ENCODE assay signal across 19 cellular contexts in the genomic region with DNA sequence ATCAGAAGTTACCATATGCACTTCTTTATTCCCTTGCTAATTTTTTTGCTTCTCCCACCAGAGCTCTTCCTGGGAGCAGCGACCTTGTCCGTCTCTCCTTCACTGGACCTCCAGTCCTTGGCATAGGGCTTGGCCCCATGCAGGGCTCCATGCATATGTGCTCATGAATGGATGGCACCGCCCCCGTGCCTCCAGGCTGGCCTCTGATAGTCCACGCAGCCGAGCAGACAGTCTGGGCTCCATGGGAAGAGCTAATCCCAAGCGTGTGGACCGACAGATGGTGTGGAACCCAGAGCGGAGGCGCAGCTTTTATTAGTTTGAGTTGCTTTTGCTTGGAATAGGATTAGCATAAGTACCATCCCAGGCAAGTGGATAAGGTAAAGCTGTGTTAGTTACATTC. TPM values are rescaled to one million over a fixed set of nuclear protein-coding genes. Genes with fewer than 3 reads are reported as not detected.
DNase-seq lines count a peak whose midpoint lies in the region; ATAC-seq and TF ChIP-seq lines count a peak whose summit lies in the region.
"Had no signal": no experiment of that assay in that cellular context is flagged by ENCODE, and none has a peak within 500 bp of the region (broad histone marks: within the 10 kb centered on the region; RNA-seq: fewer than 3 reads in every experiment).

No MANE protein-coding gene starts in this region.

- TF ChIP-seq CTCF in glutamatergic neuron (IDR thresholded peaks at IDR 0.05; ENCODE audit: partially characterized antibody, unreplicated experiment): no peak

- intact Hi-C loops in Right ventricle myocardium inferior (cut with DNase I): no loop called here

- no peak overlapping the region for H2BK120ac ChIP-seq in mesenchymal stem cell (ENCODE audit: low read depth, low read length)

- no peak overlapping the region for H4K91ac ChIP-seq in mesenchymal stem cell (ENCODE audit: low read length)

- no peak overlapping the region for H4K8ac ChIP-seq in mesenchymal stem cell (ENCODE audit: low read length)

- no peaks in the 10 kb centered on the region for H3K9me3 ChIP-seq in mesenchymal stem cell (ENCODE audit: control insufficient read depth, low read length)
- H3K9me3 ChIP-seq: SJCRH30 had no signal

- no peak overlapping the region for H3K4me3 Mint-ChIP-seq in activated naive CD8-positive, alpha-beta T cell treated with anti-CD3 and anti-CD28 coated beads, Interleukin-2, amount 10 ng/mL, durations not matched to agents 7 days and 5 days
- no peak overlapping the region for H3K4me3 Mint-ChIP-seq in activated naive CD8-positive, alpha-beta T cell treated with anti-CD3 and anti-CD28 coated beads for 36 hours
- H3K4me3 Mint-ChIP-seq in glutamatergic neuron (ENCODE audit: unreplicated experiment): peak overlapping the region; percentile 9

- no peak overlapping the region for H2BK15ac ChIP-seq in mesenchymal stem cell (ENCODE audit: low read depth, poor library complexity, severe bottlenecking)

- no peak overlapping the region for H3K4me2 ChIP-seq in mesenchymal stem cell (ENCODE audit: low read length, poor library complexity, severe bottlenecking)

- H3K27me3 Mint-ChIP-seq in activated naive CD8-positive, alpha-beta T cell treated with anti-CD3 and anti-CD28 coated beads, Interleukin-2, amount 10 ng/mL, durations not matched to agents 7 days and 5 days: no peaks in the 10 kb centered on the region
- H3K27me3 Mint-ChIP-seq in activated naive CD8-positive, alpha-beta T cell treated with anti-CD3 and anti-CD28 coated beads for 36 hours: no peaks in the 10 kb centered on the region
- peaks cover 2% of the 10 kb centered on the region for H3K27me3 Mint-ChIP-seq in glutamatergic neuron (ENCODE audit: unreplicated experiment)

- H3K79me1 ChIP-seq in mesenchymal stem cell (replicated peaks; ENCODE audit: low read length, poor library complexity, severe bottlenecking): no peaks in the 10 kb centered on the region

- no peak overlapping the region for H3K27ac Mint-ChIP-seq in activated naive CD8-positive, alpha-beta T cell treated with anti-CD3 and anti-CD28 coated beads, Interleukin-2, amount 10 ng/mL, durations not matched to agents 7 days and 5 days
- H3K27ac Mint-ChIP-seq in activated naive CD8-positive, alpha-beta T cell treated with anti-CD3 and anti-CD28 coated beads for 36 hours: no peak overlapping the region
- H3K27ac Mint-ChIP-seq in glutamatergic neuron (ENCODE audit: unreplicated experiment): peak overlapping the region; percentile 53

- no peak overlapping the region for H2AK5ac ChIP-seq in mesenchymal stem cell (ENCODE audit: low read length, severe bottlenecking)

- no peaks in the 10 kb centered on the region for H3K9me3 Mint-ChIP-seq in activated naive CD8-positive, alpha-beta T cell treated with anti-CD3 and anti-CD28 coated beads, Interleukin-2, amount 10 ng/mL, durations not matched to agents 7 days and 5 days
- no peaks in the 10 kb centered on the region for H3K9me3 Mint-ChIP-seq in activated naive CD8-positive, alpha-beta T cell treated with anti-CD3 and anti-CD28 coated beads for 36 hours
- no peaks in the 10 kb centered on the region for H3K9me3 Mint-ChIP-seq in glutamatergic neuron (ENCODE audit: unreplicated experiment)

- H3K18ac ChIP-seq in mesenchymal stem cell (ENCODE audit: low read depth in 1 of 2, low read length in 2 of 2): no peak overlapping the region

- H2BK12ac ChIP-seq in mesenchymal stem cell (ENCODE audit: low read length in 2 of 2): no peak overlapping the region

- H3K9ac ChIP-seq in mesenchymal stem cell (ENCODE audit: low read length): no peak overlapping the region

- H3K4me1 Mint-ChIP-seq in activated naive CD8-positive, alpha-beta T cell treated with anti-CD3 and anti-CD28 coated beads, Interleukin-2, amount 10 ng/mL, durations not matched to agents 7 days and 5 days: peaks cover 2% of the 10 kb centered on the region
- no peaks in the 10 kb centered on the region for H3K4me1 Mint-ChIP-seq in activated naive CD8-positive, alpha-beta T cell treated with anti-CD3 and anti-CD28 coated beads for 36 hours
- H3K4me1 Mint-ChIP-seq in glutamatergic neuron (ENCODE audit: low read depth, unreplicated experiment): peaks cover 27% of the 10 kb centered on the region

- no peak overlapping the region for H3K23ac ChIP-seq in mesenchymal stem cell (ENCODE audit: low read length in 2 of 2)

- no peaks in the 10 kb centered on the region for H3K36me3 ChIP-seq in mesenchymal stem cell (ENCODE audit: control insufficient read depth in 1 of 2, insufficient read depth in 2 of 2, low read depth in 1 of 2, low read length in 2 of 2)
- H3K36me3 ChIP-seq: SJCRH30 had no signal

- H2AFZ ChIP-seq in mesenchymal stem cell (ENCODE audit: low read depth, low read length): no peak overlapping the region

- ATAC-seq in activated naive CD8-positive, alpha-beta T cell treated with anti-CD3 and anti-CD28 coated beads, Interleukin-2, amount 10 ng/mL, durations not matched to agents 7 days and 5 days (ENCODE audit: low read depth): no peak
- ATAC-seq in HG03342 (IDR thresholded peaks at IDR 0.05; ENCODE audit: unreplicated experiment) (no peak), Right ventricle myocardium inferior (no peak)

- no peak overlapping the region for H2BK5ac ChIP-seq in mesenchymal stem cell (ENCODE audit: low read depth, low read length, poor library complexity, severe bottlenecking)

- 97% methylated on average over 10 of the region's 10 CpGs for WGBS in mesenchymal stem cell

- DNase-seq in activated naive CD8-positive, alpha-beta T cell treated with anti-CD3 and anti-CD28 coated beads, Interleukin-2, amount 10 ng/mL, durations not matched to agents 7 days and 5 days: peak; percentile 19
- no peak for DNase-seq in activated naive CD8-positive, alpha-beta T cell treated with anti-CD3 and anti-CD28 coated beads for 36 hours
- DNase-seq in NCI-H69 (lab: John Stamatoyannopoulos, UW) (peak; percentile 62), glutamatergic neuron (peak; percentile 40), mesenchymal stem cell (no peak), DMS53 (lab: John Stamatoyannopoulos, UW) (no peak), Right ventricle myocardium inferior (ENCODE audit: missing footprints) (no peak)
- DNase-seq: DMS79, GF-D8, GOT3, KG1, NCI-H1092, NCI-H187, SJCRH30 had no signal

- H3K27ac ChIP-seq in mesenchymal stem cell (ENCODE audit: low read length, poor library complexity, severe bottlenecking): no peak overlapping the region
- H3K27ac ChIP-seq: C4-2B, SJCRH30 had no signal

- H3K4me1 ChIP-seq in mesenchymal stem cell (ENCODE audit: control insufficient read depth, insufficient read depth, low read depth, low read length): no peaks in the 10 kb centered on the region

- POLR2A ChIA-PET in activated naive CD8-positive, alpha-beta T cell treated with anti-CD3 and anti-CD28 coated beads, Interleukin-2, amount 10 ng/mL, durations not matched to agents 7 days and 5 days (lab: Charles Lee): no interaction called here

- H3K36me3 Mint-ChIP-seq in activated naive CD8-positive, alpha-beta T cell treated with anti-CD3 and anti-CD28 coated beads, Interleukin-2, amount 10 ng/mL, durations not matched to agents 7 days and 5 days: no peaks in the 10 kb centered on the region
- no peaks in the 10 kb centered on the region for H3K36me3 Mint-ChIP-seq in activated naive CD8-positive, alpha-beta T cell treated with anti-CD3 and anti-CD28 coated beads for 36 hours
- H3K36me3 Mint-ChIP-seq in glutamatergic neuron (ENCODE audit: unreplicated experiment): no peaks in the 10 kb centered on the region

- no peak overlapping the region for H3K14ac ChIP-seq in mesenchymal stem cell (ENCODE audit: low read length in 2 of 2)

- H3K4me3 ChIP-seq in mesenchymal stem cell (ENCODE audit: insufficient read depth in 1 of 2, low read depth in 1 of 2, low read length in 2 of 2): no peak overlapping the region
- H3K4me3 ChIP-seq: SJCRH30 had no signal

- H3K27me3 ChIP-seq in mesenchymal stem cell (ENCODE audit: control insufficient read depth in 1 of 2, insufficient read depth in 1 of 2, low read length in 2 of 2): peaks cover 0 to 6% of the 10 kb centered on the region in 2 experiments
- H3K27me3 ChIP-seq: SJCRH30 had no signal

- H3K4ac ChIP-seq in mesenchymal stem cell (ENCODE audit: low read depth in 1 of 2, low read length in 2 of 2): no peak overlapping the region

RNA-seq across cellular contexts. Expression of a gene that starts 41.8 kb away (rescaled TPM):
- under 1 TPM; 0.11 to 0.20 TPM for total RNA-seq in activated naive CD8-positive, alpha-beta T cell treated with anti-CD3 and anti-CD28 coated beads, Interleukin-2, amount 10 ng/mL, durations not matched to agents 7 days and 5 days
- not detected for total RNA-seq in activated naive CD8-positive, alpha-beta T cell treated with anti-CD3 and anti-CD28 coated beads for 36 hours
- total RNA-seq in glutamatergic neuron (ENCODE audit: unreplicated experiment): not detected
- polyA plus RNA-seq in mesenchymal stem cell (2013, experiment 1 of 2): not detected
- not detected for polyA plus RNA-seq in mesenchymal stem cell (2013, experiment 2 of 2)
- total RNA-seq in Right ventricle myocardium inferior: not detected
- total RNA-seq: M059J, NCI-H460, RPMI7951, SJCRH30 had no signal

RNA-seq across cellular contexts. Expression of a gene that starts 57.6 kb away (rescaled TPM):
- 10 to 100 TPM; 11.7 to 13.5 TPM for total RNA-seq in activated naive CD8-positive, alpha-beta T cell treated with anti-CD3 and anti-CD28 coated beads, Interleukin-2, amount 10 ng/mL, durations not matched to agents 7 days and 5 days
- 1 to 10 TPM; 7.7 to 8.3 TPM for total RNA-seq in activated naive CD8-positive, alpha-beta T cell treated with anti-CD3 and anti-CD28 coated beads for 36 hours
- 10.7 TPM for total RNA-seq in glutamatergic neuron (ENCODE audit: unreplicated experiment)
- polyA plus RNA-seq in mesenchymal stem cell (2013, experiment 1 of 2): 1.7 TPM
- polyA plus RNA-seq in mesenchymal stem cell (2013, experiment 2 of 2): 1.8 TPM
- 4.7 TPM for total RNA-seq in Right ventricle myocardium inferior

RNA-seq across cellular contexts. Expression of a gene that starts 58.0 kb away (rescaled TPM):
- total RNA-seq in activated naive CD8-positive, alpha-beta T cell treated with anti-CD3 and anti-CD28 coated beads, Interleukin-2, amount 10 ng/mL, durations not matched to agents 7 days and 5 days: 100 to 1,000 TPM; 182 to 192 TPM
- 10 to 100 TPM; 89.4 to 97.7 TPM for total RNA-seq in activated naive CD8-positive, alpha-beta T cell treated with anti-CD3 and anti-CD28 coated beads for 36 hours
- total RNA-seq in glutamatergic neuron (ENCODE audit: unreplicated experiment): 309 TPM
- polyA plus RNA-seq in mesenchymal stem cell (2013, experiment 1 of 2): 282 TPM
- 305 TPM for polyA plus RNA-seq in mesenchymal stem cell (2013, experiment 2 of 2)
- 341 TPM for total RNA-seq in Right ventricle myocardium inferior

Comparison
In these comparisons a context has a peak if more than half of its experiments do, and no peak if none do; other contexts are left out.
1. DNase-seq: peak in activated naive CD8-positive, alpha-beta T cell treated with anti-CD3 and anti-CD28 coated beads, Interleukin-2, amount 10 ng/mL, durations not matched to agents 7 days and 5 days (single experiment), NCI-H69 (single experiment) and glutamatergic neuron (single experiment); none in activated naive CD8-positive, alpha-beta T cell treated with anti-CD3 and anti-CD28 coated beads for 36 hours (single experiment), mesenchymal stem cell (single experiment), DMS53 (single experiment) and Right ventricle myocardium inferior (single experiment).